In the genomic region with DNA sequence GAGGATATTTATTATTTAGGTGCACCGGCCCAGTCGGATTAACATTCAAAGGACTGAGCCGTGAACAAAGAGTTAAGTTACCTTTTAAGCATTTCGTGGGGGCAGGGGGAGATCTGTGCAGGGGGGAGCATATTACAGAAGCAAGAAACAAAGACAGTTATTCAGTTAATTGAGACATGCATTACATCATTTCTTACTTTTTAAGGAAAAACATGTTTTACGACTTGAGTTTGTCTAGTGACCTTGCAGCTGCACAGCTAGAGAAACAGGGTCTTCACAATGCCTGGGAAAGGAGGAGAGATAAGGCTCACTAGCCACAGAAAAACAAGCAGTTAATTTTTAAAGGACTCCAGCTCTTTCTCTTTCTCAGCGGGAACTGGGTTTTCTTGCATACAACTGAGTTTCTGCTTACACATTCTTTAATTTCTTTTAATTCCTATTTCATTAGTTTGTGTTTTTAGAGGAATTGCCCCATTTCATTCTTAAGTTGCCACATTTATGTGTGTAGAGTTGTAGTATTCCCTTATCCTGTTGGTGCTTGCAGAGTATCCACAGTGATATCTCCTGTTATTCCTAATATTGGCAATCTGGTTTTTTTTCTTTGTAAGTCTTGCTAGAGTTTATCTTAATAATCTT, we compare ENCODE assay signal across 7 cellular contexts. TPM values are rescaled to one million over a fixed set of nuclear protein-coding genes. Genes with fewer than 3 reads are reported as not detected.
DNase-seq lines count a peak whose midpoint lies in the region; ATAC-seq and TF ChIP-seq lines count a peak whose summit lies in the region.
"Not testable (repeated sequence)": the region's sequence is repeated elsewhere in the genome, so short reads cannot be mapped to it uniquely, and the experiment has no call there.

No MANE protein-coding gene starts in this region.

- not testable (repeated sequence) for H3K4ac ChIP-seq in mesenchymal stem cell (ENCODE audit: low read depth in 1 of 2, low read length in 2 of 2)

- peaks cover 0 to 20% of the 10 kb centered on the region in 2 experiments for H3K36me3 ChIP-seq in SK-N-SH (replicated peaks in 1 of 2; ENCODE audit: control insufficient read depth in 1 of 2, insufficient read depth in 2 of 2, low read length in 1 of 2)
- not testable (repeated sequence) for H3K36me3 ChIP-seq in mesenchymal stem cell (ENCODE audit: control insufficient read depth in 1 of 2, insufficient read depth in 2 of 2, low read depth in 1 of 2, low read length in 2 of 2)

- H3K79me1 ChIP-seq in mesenchymal stem cell (replicated peaks; ENCODE audit: low read length, poor library complexity, severe bottlenecking), result not testable (repeated sequence)

- H3K36me3 Mint-ChIP-seq in HFFc6 (ENCODE audit: low read depth); central memory CD8-positive, alpha-beta T cell (ENCODE audit: insufficient read depth): not testable (repeated sequence)
- peaks cover 16% of the 10 kb centered on the region for H3K36me3 Mint-ChIP-seq in progenitor cell of endocrine pancreas (ENCODE audit: insufficient read depth)

- not testable (repeated sequence) for H4K91ac ChIP-seq in mesenchymal stem cell (ENCODE audit: low read length)

- H2AFZ ChIP-seq in SK-N-SH (ENCODE audit: low read depth); mesenchymal stem cell (ENCODE audit: low read depth, low read length): not testable (repeated sequence)

- in situ Hi-C loops in Caki2 (cut with HindIII; ENCODE audit: low pct_unique_long_range_greater_than_20kb, low sequenced_read_pairs), result not testable (repeated sequence)

- peak overlapping the region; percentile 30; the same call in 1 of the 2 replicates for H3K4me2 ChIP-seq in SK-N-SH
- H3K4me2 ChIP-seq in mesenchymal stem cell (ENCODE audit: low read length, poor library complexity, severe bottlenecking), result not testable (repeated sequence)

- CTCF ChIA-PET in SK-N-SH (lab: Yijun Ruan, JAX), result interaction anchor here (1.7 kb wide), 1 partner anchor 32 kb away, joined by 5 read pairs; no protein-coding TSS in a partner anchor

- peaks cover 15% of the 10 kb centered on the region for H3F3A ChIP-seq in SK-N-SH (replicated peaks; ENCODE audit: insufficient read depth)

- H4K20me1 ChIP-seq in SK-N-SH (ENCODE audit: insufficient read depth), result peaks cover 97% of the 10 kb centered on the region

- not testable (repeated sequence) for TF ChIP-seq CTCF in HFFc6 (IDR thresholded peaks at IDR 0.05); SK-N-SH (IDR thresholded peaks at IDR 0.05); progenitor cell of endocrine pancreas (IDR thresholded peaks at IDR 0.05; ENCODE audit: unreplicated experiment)

- H3K4me1 Mint-ChIP-seq in HFFc6 (ENCODE audit: low read depth) (peaks cover 58% of the 10 kb centered on the region), progenitor cell of endocrine pancreas (ENCODE audit: low read depth) (peaks cover 65% of the 10 kb centered on the region)
- peaks cover 55% of the 10 kb centered on the region for H3K4me1 Mint-ChIP-seq in central memory CD8-positive, alpha-beta T cell

- H2BK5ac ChIP-seq in mesenchymal stem cell (ENCODE audit: low read depth, low read length, poor library complexity, severe bottlenecking), result not testable (repeated sequence)

- not testable (repeated sequence) for H4K8ac ChIP-seq in mesenchymal stem cell (ENCODE audit: low read length)

- H3K27me3 ChIP-seq in SK-N-SH (ENCODE audit: insufficient read depth); mesenchymal stem cell (ENCODE audit: control insufficient read depth in 1 of 2, insufficient read depth in 1 of 2, low read length in 2 of 2): not testable (repeated sequence)

- TF ChIP-seq EP300 in SK-N-SH (IDR thresholded peaks at IDR 0.05; ENCODE audit: borderline replicate concordance in 1 of 2, low read depth in 1 of 2, low read length in 1 of 2), result not testable (repeated sequence)

- not testable (repeated sequence) for H2BK120ac ChIP-seq in mesenchymal stem cell (ENCODE audit: low read depth, low read length)

- H3K23ac ChIP-seq in mesenchymal stem cell (ENCODE audit: low read length in 2 of 2), result not testable (repeated sequence)

- H3K9me2 ChIP-seq in SK-N-SH, result not testable (repeated sequence)

- not testable (repeated sequence) for H3K9ac ChIP-seq in SK-N-SH; mesenchymal stem cell (ENCODE audit: low read length)

- not testable (repeated sequence) for H3K4me3 Mint-ChIP-seq in HFFc6; central memory CD8-positive, alpha-beta T cell
- peak overlapping the region; percentile 43 for H3K4me3 Mint-ChIP-seq in progenitor cell of endocrine pancreas (ENCODE audit: low read depth)

- H3K9me3 Mint-ChIP-seq in HFFc6; central memory CD8-positive, alpha-beta T cell; progenitor cell of endocrine pancreas (ENCODE audit: low read depth): not testable (repeated sequence)

- DNase-seq in Caki2 (ENCODE audit: low read depth) (peak; percentile 63), glomerular visceral epithelial cell (ENCODE audit: extremely low spot score) (peak; percentile 5)
- not testable (repeated sequence) for DNase-seq in HFFc6; SK-N-SH; central memory CD8-positive, alpha-beta T cell (ENCODE audit: low spot score in 2 of 2); mesenchymal stem cell; progenitor cell of endocrine pancreas (ENCODE audit: low spot score, unreplicated experiment)

- H3K27ac ChIP-seq in SK-N-SH (ENCODE audit: low read depth in 2 of 2, low read length in 1 of 2) (peak overlapping the region in 1 of 2 experiments; percentile 52; a peak in 2 of 4 replicates), mesenchymal stem cell (ENCODE audit: low read length, poor library complexity, severe bottlenecking) (peak overlapping the region; percentile 90)

- ATAC-seq in central memory CD8-positive, alpha-beta T cell (replicated peaks; ENCODE audit: extremely low read depth, poor library complexity, severe bottlenecking), result not testable (repeated sequence)

- peak overlapping the region; percentile 27; the same call in 1 of the 2 replicates for H3K27ac Mint-ChIP-seq in HFFc6
- H3K27ac Mint-ChIP-seq in central memory CD8-positive, alpha-beta T cell (ENCODE audit: low read depth), result peak overlapping the region; percentile 74
- peak overlapping the region; percentile 97 for H3K27ac Mint-ChIP-seq in progenitor cell of endocrine pancreas

- not testable (repeated sequence) for H3K9me3 ChIP-seq in SK-N-SH; mesenchymal stem cell (ENCODE audit: control insufficient read depth, low read length)

- H3K27me3 Mint-ChIP-seq in HFFc6 (ENCODE audit: insufficient read depth); central memory CD8-positive, alpha-beta T cell; progenitor cell of endocrine pancreas: not testable (repeated sequence)

- TF ChIP-seq RAD21 in SK-N-SH (IDR thresholded peaks at IDR 0.05; ENCODE audit: low read length), result not testable (repeated sequence)

- H2BK15ac ChIP-seq in mesenchymal stem cell (ENCODE audit: low read depth, poor library complexity, severe bottlenecking), result not testable (repeated sequence)

- H2AK5ac ChIP-seq in mesenchymal stem cell (ENCODE audit: low read length, severe bottlenecking), result not testable (repeated sequence)

- POLR2A ChIA-PET in SK-N-SH (lab: Yijun Ruan, JAX), result not testable (repeated sequence)

- not testable (repeated sequence) for H3K18ac ChIP-seq in mesenchymal stem cell (ENCODE audit: low read depth in 1 of 2, low read length in 2 of 2)

- WGBS in SK-N-SH (ENCODE audit: low lambda C conversion rate), result 51% methylated on average over 6 of the region's 6 CpGs
- WGBS in mesenchymal stem cell, result 54% methylated on average over 2 of the region's 6 CpGs

- not testable (repeated sequence) for H3K14ac ChIP-seq in mesenchymal stem cell (ENCODE audit: low read length in 2 of 2)

- H3K79me2 ChIP-seq in SK-N-SH (ENCODE audit: insufficient read depth), result peaks cover 100% of the 10 kb centered on the region

- not testable (repeated sequence) for H2BK12ac ChIP-seq in mesenchymal stem cell (ENCODE audit: low read length in 2 of 2)

- peak overlapping the region in 1 of 2 experiments; percentile 4; a peak in 2 of 4 replicates for H3K4me3 ChIP-seq in SK-N-SH (ENCODE audit: low read depth in 2 of 2, low read length in 1 of 2)
- H3K4me3 ChIP-seq in mesenchymal stem cell (ENCODE audit: insufficient read depth in 1 of 2, low read depth in 1 of 2, low read length in 2 of 2), result not testable (repeated sequence)

- H3K4me1 ChIP-seq in SK-N-SH (ENCODE audit: control insufficient read depth in 1 of 2, insufficient read depth in 2 of 2, low read depth in 1 of 2, low read length in 1 of 2), result not testable (repeated sequence)
- H3K4me1 ChIP-seq in mesenchymal stem cell (ENCODE audit: control insufficient read depth, insufficient read depth, low read depth, low read length), result peaks cover 10% of the 10 kb centered on the region

RNA-seq across cellular contexts. Expression of a gene that starts 12.8 kb away (rescaled TPM):
- 486 and 552 TPM in 2 replicates for total RNA-seq in Caki2 (2014; rRNA removed; shearing (Covaris generic); ENCODE audit: low replicate concordance)
- total RNA-seq in HFFc6 (2021; fragmentation: NEBNext Ultra II Directional; extraction: Animal tissue kit (Norgen Biotek cat#: 25700)), result 100 to 1,000 TPM; 141 to 208 (median 196) TPM
- polyA plus RNA-seq in SK-N-SH (2012; rRNA removed), result 86.9 and 116 TPM in 2 replicates
- 134 and 161 TPM in 2 replicates for polyA plus RNA-seq in SK-N-SH (2012; cell fraction: cytosol; rRNA removed)
- polyA plus RNA-seq in SK-N-SH (2012; cell fraction: nucleus; rRNA removed), result 45.9 and 53.9 TPM in 2 replicates
- polyA plus RNA-seq in mesenchymal stem cell (2013, experiment 1 of 2), result 63.7 TPM
- 65.0 TPM for polyA plus RNA-seq in mesenchymal stem cell (2013, experiment 2 of 2)
- total RNA-seq in progenitor cell of endocrine pancreas, result 280 and 288 TPM in 2 replicates

Comparison
In these comparisons a context has a peak if more than half of its experiments do, and no peak if none do; other contexts are left out.
1. H3K27ac Mint-ChIP-seq: peak in every context shown above with its lines; median percentile 97 in progenitor cell of endocrine pancreas; 74 in central memory CD8-positive, alpha-beta T cell; 27 in HFFc6.